In the genomic region with DNA sequence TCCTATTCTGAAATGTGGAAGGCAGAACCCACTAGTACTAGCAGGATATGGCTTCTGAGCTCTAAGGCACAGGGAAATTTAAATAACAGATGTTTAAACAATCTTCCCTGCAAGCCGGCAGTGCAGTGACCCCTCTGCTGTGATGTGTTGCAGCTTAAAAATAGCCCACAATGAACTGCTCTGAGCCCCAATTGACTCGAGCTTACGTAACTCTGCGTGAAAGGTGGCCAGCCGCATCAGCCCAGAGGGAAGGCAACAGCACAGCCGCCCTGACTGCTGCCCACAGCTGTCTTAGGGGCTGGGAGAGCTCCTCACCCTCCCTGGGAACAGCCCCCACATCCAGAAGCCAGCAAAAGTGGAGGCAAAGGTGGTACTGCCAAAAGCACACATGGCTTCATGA, we compare ENCODE assay signal across 1 cellular context.
TF ChIP-seq lines count a peak whose summit lies in the region.

No MANE protein-coding gene starts in this region.

TF ChIP-seq in GM23338, 12 proteins besides CTCF, POLR2A, EP300 and RAD21:
- no peak for TF ChIP-seq ETS1 (IDR thresholded peaks at IDR 0.05)
- TF ChIP-seq JUNB (IDR thresholded peaks at IDR 0.05; ENCODE audit: unreplicated experiment): no peak
